Comparison of ENCODE assay signal across 1 cellular context in the genomic region with DNA sequence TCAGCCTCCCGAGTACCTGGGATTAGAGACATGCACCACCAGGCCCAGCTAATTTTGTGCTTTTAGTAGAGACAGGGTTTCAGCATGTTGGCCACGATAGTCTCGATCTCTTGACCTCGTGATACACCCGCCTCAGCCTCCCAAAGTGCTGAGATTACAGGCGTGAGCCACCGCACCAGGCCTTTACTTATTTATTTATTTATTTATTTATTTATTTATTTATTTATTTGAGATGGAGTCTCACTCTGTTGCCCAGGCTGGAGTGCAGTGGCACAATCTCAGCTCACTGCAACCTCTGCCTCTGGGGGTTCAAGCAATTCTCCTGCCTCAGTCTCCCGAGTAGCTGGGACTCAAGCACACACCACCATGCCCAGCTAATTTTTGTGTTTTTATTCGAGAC. TPM values are rescaled to one million over a fixed set of nuclear protein-coding genes. Genes with fewer than 3 reads are reported as not detected.
"Had no signal": no experiment of that assay in that cellular context is flagged by ENCODE, and none has a peak within 500 bp of the region (broad histone marks: within the 10 kb centered on the region; RNA-seq: fewer than 3 reads in every experiment).

No MANE protein-coding gene starts in this region.

RNA-seq across cellular contexts. Expression of gene ZNF785, which starts 5.4 kb away (rescaled TPM):
- total RNA-seq: G401 had no signal

RNA-seq across cellular contexts. Expression of gene ZNF747, which starts 56.2 kb away (rescaled TPM):
- total RNA-seq: G401 had no signal
